In genomic region chr12:106032141-106032925, GRCh38 we compare ENCODE assay signal across 13 cellular contexts.
A peak's percentile ranks its signal among the peaks of the same experiment; 100 is the strongest.
DNase-seq lines count a peak whose midpoint lies in the region; ATAC-seq and TF ChIP-seq lines count a peak whose summit lies in the region.
"Had no signal": no experiment of that assay in that cellular context is flagged by ENCODE, and none has a peak within 500 bp of the region (broad histone marks: within the 10 kb centered on the region; RNA-seq: fewer than 3 reads in every experiment).

No MANE protein-coding gene starts in this region.

- intact Hi-C loops in psoas muscle (cut with DNase I): no loop called here

- H3K4me1 ChIP-seq in RWPE2 (ENCODE audit: insufficient read depth, poor library complexity, severe bottlenecking) (peaks cover 28% of the 10 kb centered on the region), psoas muscle (no peaks in the 10 kb centered on the region)
- H3K4me1 ChIP-seq: esophagus squamous epithelium, thyroid gland had no signal

- TF ChIP-seq CTCF in RWPE2 (IDR thresholded peaks at IDR 0.05; ENCODE audit: poor library complexity, severe bottlenecking): peak; percentile 22
- peak; percentile 13 for TF ChIP-seq CTCF in foreskin fibroblast (IDR thresholded peaks at IDR 0.05; ENCODE audit: low read depth, low read length)
- peak; percentile 12 for TF ChIP-seq CTCF in psoas muscle (IDR thresholded peaks at IDR 0.05)

- H3K9me3 ChIP-seq in RWPE2 (ENCODE audit: severe bottlenecking) (no peaks in the 10 kb centered on the region), psoas muscle (no peaks in the 10 kb centered on the region)
- H3K9me3 ChIP-seq: esophagus squamous epithelium, thyroid gland had no signal

- WGBS in psoas muscle, 3 donors: 91 to 96% (median 91%) methylated on average over 2 of the region's 2 CpGs

- H3K36me3 ChIP-seq in RWPE2 (ENCODE audit: low read depth): no peaks in the 10 kb centered on the region
- H3K36me3 ChIP-seq in psoas muscle (ENCODE audit: insufficient read depth in 1 of 2, low read depth in 1 of 2): no peaks in the 10 kb centered on the region
- H3K36me3 ChIP-seq: esophagus squamous epithelium, thyroid gland had no signal

- ATAC-seq in RWPE2 (ENCODE audit: low read depth) (no peak), psoas muscle (peak; percentile 55 to 72 (median 70)), GM18868 (IDR thresholded peaks at IDR 0.05; ENCODE audit: unreplicated experiment) (no peak), GM18520 (IDR thresholded peaks at IDR 0.05; ENCODE audit: unreplicated experiment) (no peak)

- DNase-seq in DMS153 (lab: John Stamatoyannopoulos, UW): peak; percentile 5
- DNase-seq in DMS153 treated with DMSO at 0.1 percent for 48 hours (lab: John Stamatoyannopoulos, UW; ENCODE audit: unreplicated experiment): no peak
- no peak for DNase-seq in RWPE2 (ENCODE audit: low spot score)
- no peak for DNase-seq in foreskin fibroblast
- DNase-seq in psoas muscle: no peak
- DNase-seq in NCI-H748 (lab: John Stamatoyannopoulos, UW; ENCODE audit: unreplicated experiment): no peak
- DNase-seq: activated CD4-positive, alpha-beta T cell treated with anti-CD3 and anti-CD28 coated beads, Interleukin-2, amount 10 ng/mL, durations not matched to agents 7 days and 5 days; esophagus squamous epithelium; NCI-H2227 treated with DMSO at 0.1 percent for 48 hours; T-helper 2 cell; thyroid gland had no signal

- H3K27me3 ChIP-seq in RWPE2 (ENCODE audit: insufficient read depth, poor library complexity, severe bottlenecking) (no peaks in the 10 kb centered on the region), psoas muscle (ENCODE audit: insufficient read depth in 3 of 3, low read length in 2 of 3) (no peaks in the 10 kb centered on the region)
- H3K27me3 ChIP-seq: thyroid gland had no signal

- H3K27ac ChIP-seq in RWPE2 (ENCODE audit: poor library complexity, severe bottlenecking) (peak overlapping the region; percentile 92), psoas muscle (no peak overlapping the region)
- H3K27ac ChIP-seq: esophagus squamous epithelium, thyroid gland had no signal

- H3K4me3 ChIP-seq in RWPE2 (ENCODE audit: severe bottlenecking) (no peak overlapping the region), foreskin fibroblast (ENCODE audit: low read depth in 1 of 2, low read length in 2 of 2) (no peak overlapping the region), psoas muscle (no peak overlapping the region)
- H3K4me3 ChIP-seq: esophagus squamous epithelium, thyroid gland had no signal

Comparison
In these comparisons a context has a peak if more than half of its experiments do, and no peak if none do; other contexts are left out.
1. ATAC-seq: peak in psoas muscle (4 of 4); none in RWPE2 (single experiment), GM18868 (single experiment) and GM18520 (single experiment).
2. Peak in every context shown above with its lines, with median percentiles within 50 percentile points of each other: CTCF ChIP-seq.